Comparison of ENCODE assay signal across 8 cellular contexts in genomic region chr17:17685775-17686291, GRCh38. TPM values are rescaled to one million over a fixed set of nuclear protein-coding genes. Genes with fewer than 3 reads are reported as not detected.
DNase-seq lines count a peak whose midpoint lies in the region; ATAC-seq and TF ChIP-seq lines count a peak whose summit lies in the region.

No MANE protein-coding gene starts in this region.

- intact Hi-C loops in A673 (cut with micrococcal nuclease; ENCODE audit: unreplicated experiment), result loop anchor here (2.0 kb wide), 1 partner anchor 347 kb away; no protein-coding TSS in a partner anchor
- intact Hi-C loops in tibial artery (cut with DNase I; ENCODE audit: low total_unique reads), result loop anchor here (5.0 to 10.0 kb wide), 2 partner anchors 36 to 99 kb away; no protein-coding TSS in a partner anchor

- no peak overlapping the region for H3K9ac ChIP-seq in adipocyte (ENCODE audit: low read length)

- BruUV-seq in A673 (replicated peaks; lab: Mats Ljungman, UMichigan), result no TSS peak

- H3K27ac ChIP-seq in A673 (ENCODE audit: low read depth, low read length, poor library complexity, severe bottlenecking) (no peak overlapping the region), tibial artery (peak overlapping the region; percentile 2 to 14)

- ATAC-seq in GM21723 (IDR thresholded peaks at IDR 0.05; ENCODE audit: unreplicated experiment), result no peak

- H3K4me3 ChIP-seq in A673 (ENCODE audit: low read depth, low read length, poor library complexity, severe bottlenecking) (no peak overlapping the region), HFF-Myc (replicated peaks; ENCODE audit: low read depth, low read length) (peak overlapping the region; percentile 44), adipocyte (ENCODE audit: low read length) (no peak overlapping the region), tibial artery (no peak overlapping the region)

- POLR2A ChIA-PET in A673 (lab: Charles Lee; ENCODE audit: low non-redundant PET), result no interaction called here

- CTCF ChIA-PET in A673 (lab: Charles Lee), result no interaction called here

- peaks cover 35% of the 10 kb centered on the region for H3K4me1 ChIP-seq in A673 (ENCODE audit: insufficient read depth, low read length, poor library complexity, severe bottlenecking)
- H3K4me1 ChIP-seq in adipocyte (ENCODE audit: control insufficient read depth, insufficient read depth, low read length), result peaks cover 34% of the 10 kb centered on the region
- peaks cover 5 to 53% (median 26%) of the 10 kb centered on the region in 4 donors for H3K4me1 ChIP-seq in tibial artery

- peak; percentile 33 for DNase-seq in A673 (ENCODE audit: low spot score)
- DNase-seq in HFF-Myc (ENCODE audit: extremely low read depth, low read depth), result peak; percentile 56
- peak; percentile 80 for DNase-seq in adipocyte (ENCODE audit: low read depth)
- DNase-seq in kidney tubule cell (ENCODE audit: low spot score), result peak; percentile 93
- DNase-seq in tibial artery, result no peak
- DNase-seq in GDM1 (lab: John Stamatoyannopoulos, UW), result no peak
- no peak for DNase-seq in NCI-H526 treated with DMSO at 0.1 percent for 48 hours (lab: John Stamatoyannopoulos, UW)

- H3K9me3 ChIP-seq in A673 (ENCODE audit: low read depth, low read length, poor library complexity, severe bottlenecking) (no peaks in the 10 kb centered on the region), adipocyte (ENCODE audit: control insufficient read depth, low read length) (no peaks in the 10 kb centered on the region), tibial artery (no peaks in the 10 kb centered on the region)

- H3K36me3 ChIP-seq in A673 (ENCODE audit: insufficient read depth, low read length, poor library complexity, severe bottlenecking) (no peaks in the 10 kb centered on the region), adipocyte (ENCODE audit: control insufficient read depth, insufficient read depth, low read length, severe bottlenecking) (no peaks in the 10 kb centered on the region), tibial artery (no peaks in the 10 kb centered on the region)

- H3K27me3 ChIP-seq in A673 (replicated peaks; ENCODE audit: insufficient read depth, low read depth, low read length, poor library complexity) (no peaks in the 10 kb centered on the region), adipocyte (replicated peaks; ENCODE audit: control insufficient read depth, insufficient read depth, low read length) (no peaks in the 10 kb centered on the region), tibial artery (no peaks in the 10 kb centered on the region)

- TF ChIP-seq CTCF in A673 (conservative IDR thresholded peaks at IDR 0.05; ENCODE audit: low read depth, low read length), result no peak
- no peak for TF ChIP-seq CTCF in HFF-Myc (IDR thresholded peaks at IDR 0.05; ENCODE audit: low read depth, low read length, missing control alignments)
- TF ChIP-seq CTCF in tibial artery (IDR thresholded peaks at IDR 0.05), result no peak

RNA-seq across cellular contexts. Expression of gene RAI1, which starts 4.6 kb away (rescaled TPM):
- 46.8 and 58.9 TPM in 2 replicates for total RNA-seq in A673 (2021)

Comparison
In these comparisons a context has a peak if more than half of its experiments do, and no peak if none do; other contexts are left out.
1. DNase-seq: peak in A673 (single experiment), HFF-Myc (single experiment), adipocyte (single experiment) and kidney tubule cell (single experiment); none in tibial artery (0 of 2), GDM1 (single experiment) and NCI-H526 treated with DMSO at 0.1 percent for 48 hours (single experiment).